Comparison of ENCODE assay signal across 8 cellular contexts in the genomic region with DNA sequence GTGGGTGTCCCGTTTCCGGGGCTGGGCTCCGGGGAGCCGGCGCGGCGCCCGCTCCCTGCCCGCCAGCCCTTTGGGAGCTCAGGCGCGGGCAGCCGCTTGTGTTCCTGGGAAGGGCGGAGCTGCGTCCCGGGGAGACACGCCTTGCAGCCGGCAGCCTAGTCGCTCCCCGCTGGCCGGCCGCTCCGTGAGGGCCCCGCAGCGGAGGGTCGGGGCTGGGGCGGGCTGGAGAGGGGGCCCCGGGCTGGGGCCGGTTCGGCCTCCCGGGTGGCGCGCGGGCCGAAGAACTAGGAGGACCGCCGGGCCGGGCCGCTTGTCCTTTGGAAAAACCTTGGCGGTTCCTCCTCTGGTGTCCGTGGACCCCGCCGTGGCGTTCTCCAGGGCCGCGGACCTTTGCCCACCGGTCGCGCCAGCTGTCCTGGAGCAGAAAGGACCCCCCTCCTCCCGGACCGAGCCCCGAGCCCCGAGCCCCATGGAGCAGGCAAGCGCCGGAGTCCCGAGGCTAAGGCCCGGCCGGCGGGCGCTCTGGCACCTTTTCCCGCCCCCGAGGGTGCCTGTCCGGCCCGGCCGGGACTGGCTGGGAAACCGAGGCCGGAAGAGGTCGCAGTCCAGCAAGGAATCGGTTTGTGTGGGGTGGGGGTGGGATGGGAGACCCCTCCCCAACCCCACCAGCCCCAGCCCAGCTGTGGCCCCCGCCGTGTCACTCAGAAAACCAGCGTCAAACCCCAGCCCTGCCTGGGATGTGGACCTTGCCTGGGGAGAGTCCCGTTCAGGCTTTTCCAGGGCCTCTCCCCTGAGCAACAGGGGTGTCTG. TPM values are rescaled to one million over a fixed set of nuclear protein-coding genes. Genes with fewer than 3 reads are reported as not detected.
DNase-seq lines count a peak whose midpoint lies in the region; ATAC-seq, FAIRE-seq and TF ChIP-seq lines count a peak whose summit lies in the region.

No MANE protein-coding gene starts in this region.

- CTCF ChIA-PET in GM12878 (lab: Yijun Ruan, JAX) = no interaction called here

- H3K4me2 ChIP-seq in GM12878 (ENCODE audit: control insufficient read depth, insufficient read depth) = 0 out of 2 replicates have a peak overlapping the region, but pooled peaks have one; percentile 25
- peak overlapping the region; percentile 79 for H3K4me2 ChIP-seq in skeletal muscle satellite cell (ENCODE audit: low read length)

- FAIRE-seq in GM12878 (lab: Jason Lieb, UNC) = no peak

- in situ Hi-C loops in GM12878 (cut with MboI) = no loop called here

- DNase-seq in Right ventricle myocardium inferior (ENCODE audit: missing footprints) (peak; percentile 82), cardiac septum (ENCODE audit: low spot score) (no peak), LoVo (ENCODE audit: low spot score) (peak; percentile 58), GM12878 (ENCODE audit: low read depth, low spot score) (no peak), SJCRH30 (no peak), COR-L47 (lab: John Stamatoyannopoulos, UW) (no peak)

- no TSS peak for BruUV-seq in GM12878 (replicated peaks; lab: Mats Ljungman, UMichigan)

- SMC1A ChIA-PET in GM12878 (lab: Charles Lee; ENCODE audit: uncharacterized antibody, unreplicated experiment) = interaction anchor here (0.6 to 0.7 kb wide), 2 partner anchors 9 to 10 kb away, joined by 3 read pairs; no protein-coding TSS in a partner anchor

- no peak overlapping the region for H3K27ac ChIP-seq in GM12878 (ENCODE audit: control insufficient read depth, insufficient read depth)
- H3K27ac ChIP-seq in SJCRH30 = no peak overlapping the region

- peak overlapping the region; percentile 29; the same call in 1 of the 2 replicates for H3K9ac ChIP-seq in GM12878 (ENCODE audit: control insufficient read depth, insufficient read depth, low read length)
- peak overlapping the region; percentile 68 for H3K9ac ChIP-seq in skeletal muscle satellite cell (ENCODE audit: low read depth, low read length)

- intact Hi-C loops in Right ventricle myocardium inferior (cut with DNase I) = no loop called here
- intact Hi-C loops in cardiac septum (cut with DNase I) = loop anchor here (10.0 kb wide), 1 partner anchor 68 kb away; no protein-coding TSS in a partner anchor
- intact Hi-C loops in GM12878 (cut with micrococcal nuclease; ENCODE audit: unreplicated experiment) = no loop called here

- H3K4me3 ChIP-seq in GM12878 (no peak overlapping the region; the same call in 1 of the 2 replicates), iPS-18c (ENCODE audit: insufficient read depth, low read depth, low read length) (peak overlapping the region; percentile 59), skeletal muscle satellite cell (ENCODE audit: low read length) (peak overlapping the region; percentile 61), SJCRH30 (no peak overlapping the region)

- H3K4me1 ChIP-seq in GM12878 (ENCODE audit: control insufficient read depth, insufficient read depth, low read length) (no peaks in the 10 kb centered on the region), skeletal muscle satellite cell (ENCODE audit: control insufficient read depth, insufficient read depth, low read length) (peaks cover 4% of the 10 kb centered on the region), SJCRH30 (no peaks in the 10 kb centered on the region)

- H3K9me3 ChIP-seq in GM12878 (replicated peaks; ENCODE audit: control insufficient read depth, insufficient read depth, low read length) = no peaks in the 10 kb centered on the region
- no peaks in the 10 kb centered on the region for H3K9me3 ChIP-seq in iPS-18c (ENCODE audit: control insufficient read depth, insufficient read depth, low read length)
- H3K9me3 ChIP-seq in skeletal muscle satellite cell (replicated peaks; ENCODE audit: low read length) = no peaks in the 10 kb centered on the region
- H3K9me3 ChIP-seq in SJCRH30 (replicated peaks) = no peaks in the 10 kb centered on the region

- H3K36me3 ChIP-seq in GM12878 (ENCODE audit: control insufficient read depth in 2 of 2, insufficient read depth in 2 of 2, low read length in 1 of 2) = no peaks in the 10 kb centered on the region
- H3K36me3 ChIP-seq in skeletal muscle satellite cell (ENCODE audit: insufficient read depth, low read length) = no peaks in the 10 kb centered on the region
- H3K36me3 ChIP-seq in SJCRH30 = no peaks in the 10 kb centered on the region

- POLR2A ChIA-PET in GM12878 (lab: Charles Lee) = interaction anchor here (0.6 kb wide), 1 partner anchor 9 kb away, joined by 4 read pairs; no protein-coding TSS in a partner anchor

- H3K27me3 ChIP-seq in GM12878 (replicated peaks in 1 of 2; ENCODE audit: control insufficient read depth in 2 of 2, insufficient read depth in 2 of 2, low read length in 1 of 2) = no peaks in the 10 kb centered on the region
- H3K27me3 ChIP-seq in skeletal muscle satellite cell (ENCODE audit: control insufficient read depth, insufficient read depth, low read length) = peaks cover 16% of the 10 kb centered on the region
- 0 out of 2 replicates have a peak, but pooled peaks cover 3% of the 10 kb centered on the region for H3K27me3 ChIP-seq in SJCRH30

- TF ChIP-seq EP300 in GM12878 (IDR thresholded peaks at IDR 0.05; ENCODE audit: borderline replicate concordance in 1 of 2, control insufficient read depth in 1 of 2, low read depth in 2 of 2, low read length in 2 of 2) = no peak

- RAD21 ChIA-PET in GM12878 (lab: Charles Lee; ENCODE audit: unreplicated experiment) = interaction anchor here (0.7 to 1.5 kb wide), 3 partner anchors 28 to 214 kb away, joined by 3 read pairs; no protein-coding TSS in a partner anchor

- TF ChIP-seq POLR2A in GM12878 (IDR thresholded peaks at IDR 0.05; ENCODE audit: low read depth, low read length) = no peak

- H2AFZ ChIP-seq in GM12878 (ENCODE audit: control insufficient read depth, low read depth, low read length) = no peak overlapping the region

- 1% methylated on average over 17 of the region's 72 CpGs for WGBS in GM12878 (ENCODE audit: insufficient coverage, insufficient replicate concordance, low lambda C conversion rate, missing lambda C conversion rate)

- no peaks in the 10 kb centered on the region for H3K79me2 ChIP-seq in GM12878 (ENCODE audit: control insufficient read depth, insufficient read depth, low read length)

- peak; percentile 90 for ATAC-seq in Right ventricle myocardium inferior
- ATAC-seq in GM12878 = peak; percentile 83

- no peak for TF ChIP-seq CTCF in GM12878 (IDR thresholded peaks at IDR 0.05 in 2 of 3, conservative IDR thresholded peaks at IDR 0.05 in 1 of 3; ENCODE audit: control insufficient read depth in 2 of 3, extremely low read depth in 1 of 3, insufficient read depth in 1 of 3, low read depth in 3 of 3, low read length in 3 of 3)

- TF ChIP-seq RAD21 in GM12878 (IDR thresholded peaks at IDR 0.05; ENCODE audit: insufficient read depth, low read depth, low read length) = no peak

- H4K20me1 ChIP-seq in GM12878 (ENCODE audit: control insufficient read depth, insufficient read depth) = no peaks in the 10 kb centered on the region

RNA-seq across cellular contexts. Expression of gene TBC1D3B, which starts 6.8 kb away (rescaled TPM):
- total RNA-seq in Right ventricle myocardium inferior (4.0 TPM), cardiac septum (3.3 TPM), GM12878 (2014; rRNA removed) (1.8 and 2.7 TPM in 2 replicates), GM12878 (2014; rRNA removed; fragmentation: Illumina TruSeq; extraction: Trizol) (1.6 and 2.0 TPM in 2 replicates), GM12878 (2021) (2.5 and 8.5 TPM in 2 replicates)
- 9.6 and 11.1 TPM in 2 replicates for total RNA-seq in GM12878 (2013; cell fraction: nucleolus; rRNA removed)
- polyA plus RNA-seq in GM12878 (2011; ENCODE audit: low read depth) = not detected
- polyA plus RNA-seq in GM12878 (2011; rRNA removed) (2.0 and 2.1 TPM in 2 replicates), GM12878 (2014; fragmentation: Illumina TruSeq; extraction: Trizol) (0.93 TPM in 1 of 2 replicates, not detected in the other), GM12878 (2014; fragmentation: Nextera tagmentation; extraction: Ambion mirVana) (not detected), GM12878 (2014; rRNA removed) (3.0 and 4.8 TPM in 2 replicates), GM12878 (2016; fragmentation: Nextera tagmentation; extraction: Ambion mirVana) (1 to 10 TPM in 1 of 2 experiments, under 1 TPM in 1; 0.67 to 1.6 TPM)
- polyA plus RNA-seq in GM12878 (2011; cell fraction: cytosol; rRNA removed) = 1.6 and 2.6 TPM in 2 replicates
- 15.3 and 19.8 TPM in 2 replicates for polyA plus RNA-seq in GM12878 (2011; cell fraction: nucleus; rRNA removed)
- polyA plus RNA-seq in GM12878 (2012) = 3.0 and 5.8 TPM in 2 replicates
- polyA minus RNA-seq in GM12878 (2011; rRNA and poly(A)+ RNA removed) = 0.80 TPM in 1 of 2 replicates, not detected in the other
- polyA minus RNA-seq in GM12878 (2011; cell fraction: cytosol; rRNA and poly(A)+ RNA removed) = not detected in 2 replicates
- 1.9 and 2.3 TPM in 2 replicates for polyA minus RNA-seq in GM12878 (2011; cell fraction: nucleus; rRNA and poly(A)+ RNA removed)
- total RNA-seq in skeletal muscle satellite cell (2012; rRNA removed) = not detected in 2 replicates
- total RNA-seq in SJCRH30 (2014; rRNA removed; shearing (Covaris generic)) = 1.5 and 3.7 TPM in 2 replicates

RNA-seq across cellular contexts. Expression of gene CCL3L1, which starts 13.4 kb away (rescaled TPM):
- total RNA-seq in Right ventricle myocardium inferior = not detected
- total RNA-seq in cardiac septum = not detected
- 6.6 and 7.5 TPM in 2 replicates for total RNA-seq in GM12878 (2013; cell fraction: nucleolus; rRNA removed)
- 13.0 and 14.8 TPM in 2 replicates for total RNA-seq in GM12878 (2014; rRNA removed)
- total RNA-seq in GM12878 (2014; rRNA removed; fragmentation: Illumina TruSeq; extraction: Trizol) = 12.4 and 15.3 TPM in 2 replicates
- 12.9 and 13.6 TPM in 2 replicates for total RNA-seq in GM12878 (2021)
- polyA plus RNA-seq in GM12878 (2011; ENCODE audit: low read depth) = 17.8 TPM
- 26.9 and 108 TPM in 2 replicates for polyA plus RNA-seq in GM12878 (2011; rRNA removed)
- polyA plus RNA-seq in GM12878 (2011; cell fraction: cytosol; rRNA removed) = 63.6 and 64.9 TPM in 2 replicates
- 51.9 and 86.7 TPM in 2 replicates for polyA plus RNA-seq in GM12878 (2011; cell fraction: nucleus; rRNA removed)
- 17.4 and 22.5 TPM in 2 replicates for polyA plus RNA-seq in GM12878 (2012)
- 5.4 and 13.4 TPM in 2 replicates for polyA plus RNA-seq in GM12878 (2014; fragmentation: Illumina TruSeq; extraction: Trizol)
- polyA plus RNA-seq in GM12878 (2014; fragmentation: Nextera tagmentation; extraction: Ambion mirVana) = 10 to 100 TPM; 13.8 to 14.5 TPM
- 12.6 and 14.0 TPM in 2 replicates for polyA plus RNA-seq in GM12878 (2014; rRNA removed)
- 1 to 10 TPM; 1.9 to 3.2 TPM for polyA plus RNA-seq in GM12878 (2016; fragmentation: Nextera tagmentation; extraction: Ambion mirVana)
- polyA minus RNA-seq in GM12878 (2011; rRNA and poly(A)+ RNA removed) = 44.0 and 53.2 TPM in 2 replicates
- polyA minus RNA-seq in GM12878 (2011; cell fraction: cytosol; rRNA and poly(A)+ RNA removed) = 38.6 and 41.3 TPM in 2 replicates
- 88.5 and 100 TPM in 2 replicates for polyA minus RNA-seq in GM12878 (2011; cell fraction: nucleus; rRNA and poly(A)+ RNA removed)
- total RNA-seq in skeletal muscle satellite cell (2012; rRNA removed) = not detected in 2 replicates
- total RNA-seq in SJCRH30 (2014; rRNA removed; shearing (Covaris generic)) = not detected in 2 replicates

RNA-seq across cellular contexts. Expression of gene CCL4L2, which starts 27.7 kb away (rescaled TPM):
- total RNA-seq in Right ventricle myocardium inferior = not detected
- total RNA-seq in cardiac septum = not detected
- 0.84 TPM in 1 of 2 replicates, not detected in the other for total RNA-seq in GM12878 (2013; cell fraction: nucleolus; rRNA removed)
- 13.6 and 23.2 TPM in 2 replicates for total RNA-seq in GM12878 (2014; rRNA removed)
- 13.1 and 15.0 TPM in 2 replicates for total RNA-seq in GM12878 (2014; rRNA removed; fragmentation: Illumina TruSeq; extraction: Trizol)
- 11.1 and 12.3 TPM in 2 replicates for total RNA-seq in GM12878 (2021)
- 12.3 TPM for polyA plus RNA-seq in GM12878 (2011; ENCODE audit: low read depth)
- polyA plus RNA-seq in GM12878 (2011; rRNA removed) = 249 and 275 TPM in 2 replicates
- 273 and 296 TPM in 2 replicates for polyA plus RNA-seq in GM12878 (2011; cell fraction: cytosol; rRNA removed)
- 86.0 and 151 TPM in 2 replicates for polyA plus RNA-seq in GM12878 (2011; cell fraction: nucleus; rRNA removed)
- 4.0 and 23.1 TPM in 2 replicates for polyA plus RNA-seq in GM12878 (2012)
- polyA plus RNA-seq in GM12878 (2014; fragmentation: Illumina TruSeq; extraction: Trizol) = 12.0 and 15.4 TPM in 2 replicates
- polyA plus RNA-seq in GM12878 (2014; fragmentation: Nextera tagmentation; extraction: Ambion mirVana) = 100 to 1,000 TPM in 1 of 2 experiments, 10 to 100 TPM in 1; 99.7 to 133 TPM
- polyA plus RNA-seq in GM12878 (2014; rRNA removed) = 17.5 and 20.9 TPM in 2 replicates
- 1 to 10 TPM; 2.3 to 4.2 TPM for polyA plus RNA-seq in GM12878 (2016; fragmentation: Nextera tagmentation; extraction: Ambion mirVana)
- polyA minus RNA-seq in GM12878 (2011; rRNA and poly(A)+ RNA removed) = 154 and 262 TPM in 2 replicates
- polyA minus RNA-seq in GM12878 (2011; cell fraction: cytosol; rRNA and poly(A)+ RNA removed) = 45.8 and 46.4 TPM in 2 replicates
- 29.3 and 32.3 TPM in 2 replicates for polyA minus RNA-seq in GM12878 (2011; cell fraction: nucleus; rRNA and poly(A)+ RNA removed)
- total RNA-seq in skeletal muscle satellite cell (2012; rRNA removed) = not detected in 2 replicates
- total RNA-seq in SJCRH30 (2014; rRNA removed; shearing (Covaris generic)) = not detected in 2 replicates

Comparison
In these comparisons a context has a peak if more than half of its experiments do, and no peak if none do; other contexts are left out.
1. DNase-seq: peak in Right ventricle myocardium inferior (single experiment) and LoVo (single experiment); none in cardiac septum (single experiment), GM12878 (single experiment), SJCRH30 (0 of 2) and COR-L47 (single experiment).
2. H3K4me3 ChIP-seq: peak in iPS-18c (single experiment) and skeletal muscle satellite cell (single experiment); none in GM12878 (single experiment) and SJCRH30 (single experiment).